ENCODE assay signal across 25 cellular contexts in genomic region chr1:93919780-93920179, GRCh38. TPM values are rescaled to one million over a fixed set of nuclear protein-coding genes. Genes with fewer than 3 reads are reported as not detected.
A peak's percentile ranks its signal among the peaks of the same experiment; 100 is the strongest.
DNase-seq lines count a peak whose midpoint lies in the region; ATAC-seq and TF ChIP-seq lines count a peak whose summit lies in the region.
"Had no signal": no experiment of that assay in that cellular context is flagged by ENCODE, and none has a peak within 500 bp of the region (broad histone marks: within the 10 kb centered on the region; RNA-seq: fewer than 3 reads in every experiment).

No MANE protein-coding gene starts in this region.

- H3K9me2 ChIP-seq in GM23338 (ENCODE audit: insufficient read depth) (no peaks in the 10 kb centered on the region), HCT116 (ENCODE audit: insufficient read depth) (no peaks in the 10 kb centered on the region)

- H3K79me2 ChIP-seq in GM23338 (replicated peaks; ENCODE audit: insufficient read depth), result no peaks in the 10 kb centered on the region
- H3K79me2 ChIP-seq in HCT116 (ENCODE audit: insufficient read depth, low read length), result no peaks in the 10 kb centered on the region

- H3K9me3 Mint-ChIP-seq in GM23338 (peaks cover 24% of the 10 kb centered on the region), WTC11 (peaks cover 26% of the 10 kb centered on the region)
- H3K9me3 Mint-ChIP-seq: T-cell had no signal

- H3K4me3 ChIP-seq in GM23338 (no peak overlapping the region), HCT116 (replicated peaks in 1 of 2; ENCODE audit: low read depth in 1 of 2, low read length in 2 of 2) (no peak overlapping the region)
- H3K4me3 ChIP-seq: A549; BLaER1 treated with 17β-estradiol and CSF1 and Interleukin-3, amounts not matched to agents 10 nM and 100 nM; SJSA1 had no signal

- no peak overlapping the region for H3K27ac ChIP-seq in GM23338 (ENCODE audit: low read depth)
- H3K27ac ChIP-seq in HCT116 (ENCODE audit: low read depth, low read length), result no peak overlapping the region
- H3K27ac ChIP-seq: A549; BLaER1 treated with 17β-estradiol and CSF1 and Interleukin-3, amounts not matched to agents 10 nM and 100 nM; SJSA1 had no signal

- ATAC-seq in GM23338 (peak; percentile 99), HCT116 (no peak), WTC11 (peak; percentile 94)
- ATAC-seq: A549, T-cell had no signal

- DNase-seq in GM23338 (ENCODE audit: low spot score) (peak; percentile 75), HCT116 (ENCODE audit: low read depth, low spot score) (no peak), WTC11 (ENCODE audit: low spot score) (no peak), iPS-NIHi11 (ENCODE audit: low spot score) (peak; percentile 59), SKM-1 treated with dmso at 0.1 percent for 144 hours (lab: John Stamatoyannopoulos, UW; ENCODE audit: unreplicated experiment) (no peak), C1 segment of cervical spinal cord (lab: John Stamatoyannopoulos, UW) (no peak)
- DNase-seq in stimulated activated CD4-positive, alpha-beta T cell treated with anti-CD3 and anti-CD28 coated beads, Interleukin-2, amount 100 ng/mL, for 48 hours, result no peak
- DNase-seq: AML-193; CD4-positive, alpha-beta memory T cell; DMS 273 treated with DMSO at 0.1 percent for 48 hours; DMS79 treated with DMSO at 0.1 percent for 48 hours; GF-D8; GOT3; NCI-H1092; NCI-H1417 treated with DMSO at 0.1 percent for 48 hours; NCI-H187 treated with DMSO at 0.1 percent for 48 hours; NCI-H345; NCI-H510A treated with DMSO at 0.1 percent for 48 hours; NCI-H748 treated with DMSO at 0.1 percent for 48 hours; Right ventricle myocardium superior; RPMI8226; T-cell had no signal

- RAD21 ChIA-PET in HCT116 (lab: Charles Lee; ENCODE audit: low non-redundant PET in 1 of 2, low total read pairs in 2 of 2, uncharacterized antibody in 2 of 2, unreplicated experiment in 2 of 2), result no interaction called here

- no peaks in the 10 kb centered on the region for H3K36me3 ChIP-seq in GM23338 (ENCODE audit: insufficient read depth)
- H3K36me3 ChIP-seq in HCT116 (ENCODE audit: control insufficient read depth in 1 of 2, insufficient read depth in 2 of 2, low read length in 2 of 2), result no peaks in the 10 kb centered on the region
- H3K36me3 ChIP-seq: BLaER1 treated with 17β-estradiol and CSF1 and Interleukin-3, amounts not matched to agents 10 nM and 100 nM; SJSA1 had no signal

- H3K4me3 Mint-ChIP-seq in GM23338 (peak overlapping the region; percentile 48; the same call in 1 of the 3 replicates), WTC11 (no peak overlapping the region)
- H3K4me3 Mint-ChIP-seq: CD4-positive, alpha-beta memory T cell; T-cell had no signal

- H3K4me2 ChIP-seq in GM23338, result peak overlapping the region; percentile 3
- no peak overlapping the region for H3K4me2 ChIP-seq in HCT116 (ENCODE audit: low read length)
- H3K4me2 ChIP-seq: A549; BLaER1 treated with 17β-estradiol and CSF1 and Interleukin-3, amounts not matched to agents 10 nM and 100 nM had no signal

- CTCF ChIA-PET in HCT116 (lab: Charles Lee) (no interaction called here), WTC11 (lab: Charles Lee) (interaction anchor here (1.0 to 1.4 kb wide), 4 partner anchors 10 to 120 kb away, joined by 4 to 10 read pairs (median 6); partner anchors contain the start of gene GCLM)

- TF ChIP-seq RAD21 in HCT116 (IDR thresholded peaks at IDR 0.05; ENCODE audit: low read depth), result no peak

- no peak overlapping the region for H3K9ac ChIP-seq in HCT116 (ENCODE audit: low read length)
- H3K9ac ChIP-seq: BLaER1 treated with 17β-estradiol and CSF1 and Interleukin-3, amounts not matched to agents 10 nM and 100 nM had no signal

- BruUV-seq in HCT116 (replicated peaks; lab: Mats Ljungman, UMichigan), result no TSS peak

- H3K27me3 Mint-ChIP-seq in GM23338 (ENCODE audit: insufficient read depth, low read depth, poor library complexity) (no peaks in the 10 kb centered on the region), WTC11 (ENCODE audit: low read depth) (no peaks in the 10 kb centered on the region)

- H2AFZ ChIP-seq in GM23338 (no peak overlapping the region), HCT116 (ENCODE audit: low read depth, low read length, poor library complexity, severe bottlenecking) (peak overlapping the region; percentile 26)

- intact Hi-C loops in HCT116 (cut with micrococcal nuclease), result no loop called here

- H4K20me1 ChIP-seq in GM23338 (replicated peaks; ENCODE audit: insufficient read depth), result no peaks in the 10 kb centered on the region
- H4K20me1 ChIP-seq in HCT116 (ENCODE audit: insufficient read depth), result no peaks in the 10 kb centered on the region
- H4K20me1 ChIP-seq: BLaER1 treated with 17β-estradiol and CSF1 and Interleukin-3, amounts not matched to agents 10 nM and 100 nM had no signal

- H3K36me3 Mint-ChIP-seq in GM23338 (ENCODE audit: low read depth) (peaks cover 16% of the 10 kb centered on the region), WTC11 (peaks cover 11% of the 10 kb centered on the region)

- H3K4me1 ChIP-seq in GM23338 (ENCODE audit: insufficient read depth) (no peaks in the 10 kb centered on the region; the same call in none of the 2 replicates), HCT116 (ENCODE audit: control insufficient read depth in 1 of 2, insufficient read depth in 2 of 2, low read length in 2 of 2) (no peaks in the 10 kb centered on the region)
- H3K4me1 ChIP-seq: A549; BLaER1 treated with 17β-estradiol and CSF1 and Interleukin-3, amounts not matched to agents 10 nM and 100 nM; SJSA1 had no signal

- no peak for TF ChIP-seq CTCF in GM23338 (conservative IDR thresholded peaks at IDR 0.05; ENCODE audit: low read depth in 2 of 2)
- no peak for TF ChIP-seq CTCF in HCT116 (IDR thresholded peaks at IDR 0.05 in 2 of 3, conservative IDR thresholded peaks at IDR 0.05 in 1 of 3; ENCODE audit: borderline replicate concordance in 1 of 3, insufficient read depth in 1 of 3, low read depth in 2 of 3, low read length in 2 of 3)
- TF ChIP-seq CTCF in WTC11 (IDR thresholded peaks at IDR 0.05), result no peak

- no peaks in the 10 kb centered on the region for H3F3A ChIP-seq in GM23338 (replicated peaks; ENCODE audit: low read depth)

- POLR2A ChIA-PET in HCT116 (lab: Charles Lee) (no interaction called here), WTC11 (lab: Charles Lee) (no interaction called here)

- H3K4me1 Mint-ChIP-seq in GM23338 (peaks cover 11% of the 10 kb centered on the region), WTC11 (peaks cover 16% of the 10 kb centered on the region)
- H3K4me1 Mint-ChIP-seq: CD4-positive, alpha-beta memory T cell; T-cell had no signal

- TF ChIP-seq POLR2A in HCT116 (IDR thresholded peaks at IDR 0.05; ENCODE audit: borderline replicate concordance, extremely low read depth, insufficient read depth, insufficient read length), result no peak

- H3K27me3 ChIP-seq in GM23338 (ENCODE audit: insufficient read depth) (no peaks in the 10 kb centered on the region), HCT116 (ENCODE audit: insufficient read depth, low read length) (no peaks in the 10 kb centered on the region)
- H3K27me3 ChIP-seq: BLaER1 treated with 17β-estradiol and CSF1 and Interleukin-3, amounts not matched to agents 10 nM and 100 nM; SJSA1 had no signal

- H3K27ac Mint-ChIP-seq in GM23338 (peak overlapping the region; percentile 82), WTC11 (peak overlapping the region; percentile 91)
- H3K27ac Mint-ChIP-seq: CD4-positive, alpha-beta memory T cell; T-cell had no signal

- no peaks in the 10 kb centered on the region for H3K9me3 ChIP-seq in HCT116 (ENCODE audit: control insufficient read depth in 1 of 2, insufficient read depth in 1 of 2, low read depth in 1 of 2, low read length in 2 of 2)
- H3K9me3 ChIP-seq: A549, SJSA1 had no signal

TF ChIP-seq in HCT116, 20 proteins besides CTCF, POLR2A, EP300 and RAD21:
- TF ChIP-seq SP1 (IDR thresholded peaks at IDR 0.05; ENCODE audit: low read depth) (no peak), EZH2 (IDR thresholded peaks at IDR 0.05) (no peak), CEBPB (IDR thresholded peaks at IDR 0.05; ENCODE audit: low read depth) (no peak), YY1 (IDR thresholded peaks at IDR 0.05; ENCODE audit: extremely low read depth, insufficient replicate concordance, low read depth, low read length) (no peak), MAX (IDR thresholded peaks at IDR 0.05) (no peak), EZH2phosphoT487 (IDR thresholded peaks at IDR 0.05; ENCODE audit: borderline replicate concordance) (no peak)

TF ChIP-seq in WTC11, 78 proteins besides CTCF, POLR2A, EP300 and RAD21 (continues in another document):
- TF ChIP-seq, protein P1, sequence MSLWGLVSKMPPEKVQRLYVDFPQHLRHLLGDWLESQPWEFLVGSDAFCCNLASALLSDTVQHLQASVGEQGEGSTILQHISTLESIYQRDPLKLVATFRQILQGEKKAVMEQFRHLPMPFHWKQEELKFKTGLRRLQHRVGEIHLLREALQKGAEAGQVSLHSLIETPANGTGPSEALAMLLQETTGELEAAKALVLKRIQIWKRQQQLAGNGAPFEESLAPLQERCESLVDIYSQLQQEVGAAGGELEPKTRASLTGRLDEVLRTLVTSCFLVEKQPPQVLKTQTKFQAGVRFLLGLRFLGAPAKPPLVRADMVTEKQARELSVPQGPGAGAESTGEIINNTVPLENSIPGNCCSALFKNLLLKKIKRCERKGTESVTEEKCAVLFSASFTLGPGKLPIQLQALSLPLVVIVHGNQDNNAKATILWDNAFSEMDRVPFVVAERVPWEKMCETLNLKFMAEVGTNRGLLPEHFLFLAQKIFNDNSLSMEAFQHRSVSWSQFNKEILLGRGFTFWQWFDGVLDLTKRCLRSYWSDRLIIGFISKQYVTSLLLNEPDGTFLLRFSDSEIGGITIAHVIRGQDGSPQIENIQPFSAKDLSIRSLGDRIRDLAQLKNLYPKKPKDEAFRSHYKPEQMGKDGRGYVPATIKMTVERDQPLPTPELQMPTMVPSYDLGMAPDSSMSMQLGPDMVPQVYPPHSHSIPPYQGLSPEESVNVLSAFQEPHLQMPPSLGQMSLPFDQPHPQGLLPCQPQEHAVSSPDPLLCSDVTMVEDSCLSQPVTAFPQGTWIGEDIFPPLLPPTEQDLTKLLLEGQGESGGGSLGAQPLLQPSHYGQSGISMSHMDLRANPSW (CRISPR knock-in tag; conservative IDR thresholded peaks at IDR 0.05; ENCODE audit: low read depth), result no peak
- no peak for TF ChIP-seq ZNF416 (CRISPR knock-in tag; IDR thresholded peaks at IDR 0.05)
- TF ChIP-seq JUN (CRISPR knock-in tag; IDR thresholded peaks at IDR 0.05), result no peak
- TF ChIP-seq CREM (CRISPR knock-in tag; IDR thresholded peaks at IDR 0.05), result no peak

RNA-seq across cellular contexts. Expression of gene GCLM, which starts 10.6 kb away (rescaled TPM):
- 11.7 and 12.8 TPM in 2 replicates for total RNA-seq in GM23338 (2014; rRNA removed; shearing (Covaris generic))
- polyA plus RNA-seq in GM23338 (2016; fragmentation: Nextera tagmentation; extraction: Ambion mirVana), result 10.0 and 10.4 TPM in 2 replicates
- 28.9 TPM for total RNA-seq in HCT116 (2021; ENCODE audit: unreplicated experiment)
- polyA plus RNA-seq in HCT116 (2012), result 13.4 and 15.6 TPM in 2 replicates
- total RNA-seq in WTC11 (2021), result 10.8 to 14.1 TPM (median 11.5 TPM) in 3 replicates

RNA-seq across cellular contexts. Expression of gene DNTTIP2, which starts 40.8 kb away (rescaled TPM):
- total RNA-seq in GM23338 (2014; rRNA removed; shearing (Covaris generic)), result 48.1 and 55.5 TPM in 2 replicates
- polyA plus RNA-seq in GM23338 (2016; fragmentation: Nextera tagmentation; extraction: Ambion mirVana), result 80.2 and 91.3 TPM in 2 replicates
- total RNA-seq in HCT116 (2021; ENCODE audit: unreplicated experiment) (66.1 TPM), WTC11 (2021) (56.4 to 61.5 TPM (median 61.0 TPM) in 3 replicates)
- 17.3 and 21.1 TPM in 2 replicates for polyA plus RNA-seq in HCT116 (2012)

Comparison
In these comparisons a context has a peak if more than half of its experiments do, and no peak if none do; other contexts are left out.
1. DNase-seq: peak in GM23338 (single experiment) and iPS-NIHi11 (single experiment); none in HCT116 (single experiment), WTC11 (single experiment), SKM-1 treated with dmso at 0.1 percent for 144 hours (single experiment), stimulated activated CD4-positive, alpha-beta T cell treated with anti-CD3 and anti-CD28 coated beads, Interleukin-2, amount 100 ng/mL, for 48 hours (0 of 2) and C1 segment of cervical spinal cord (0 of 14).